ENCODE assay signal across 9 cellular contexts in the genomic region with DNA sequence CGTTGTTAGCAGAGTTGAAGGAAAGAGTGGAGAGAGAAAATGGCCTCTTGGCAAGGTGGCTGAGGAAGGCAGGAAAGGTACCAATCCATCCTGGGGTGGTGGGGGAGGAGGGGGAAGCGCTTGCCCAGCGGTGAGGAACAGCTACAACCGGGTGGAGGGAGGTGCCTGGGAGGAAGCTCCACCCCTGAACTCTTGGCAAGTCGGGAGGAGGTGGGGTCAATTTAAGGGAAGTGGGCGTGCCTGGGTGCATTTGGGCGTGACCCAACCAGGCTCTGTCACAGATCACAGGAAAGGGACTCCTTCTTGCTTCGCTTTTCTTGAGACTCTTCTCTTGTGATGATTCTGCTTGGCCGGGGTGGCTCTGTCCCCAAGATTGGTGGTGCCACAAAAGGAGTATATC. TPM values are rescaled to one million over a fixed set of nuclear protein-coding genes. Genes with fewer than 3 reads are reported as not detected.
DNase-seq lines count a peak whose midpoint lies in the region; ATAC-seq and TF ChIP-seq lines count a peak whose summit lies in the region.
"Had no signal": no experiment of that assay in that cellular context is flagged by ENCODE, and none has a peak within 500 bp of the region (broad histone marks: within the 10 kb centered on the region; RNA-seq: fewer than 3 reads in every experiment).

No MANE protein-coding gene starts in this region.

- H3K4me1 ChIP-seq in BLaER1 (peaks cover 16% of the 10 kb centered on the region), gastroesophageal sphincter (peaks cover 0 to 18% (median 3%) of the 10 kb centered on the region in 3 donors), gastrocnemius medialis (no peaks in the 10 kb centered on the region)

- H3K36me3 ChIP-seq in BLaER1 (peaks cover 82% of the 10 kb centered on the region), gastroesophageal sphincter (peaks cover 0 to 68% of the 10 kb centered on the region in 2 donors), gastrocnemius medialis (peaks cover 0 to 6% of the 10 kb centered on the region in 2 donors)

- TF ChIP-seq CTCF in gastroesophageal sphincter (IDR thresholded peaks at IDR 0.05) (no peak), gastrocnemius medialis (IDR thresholded peaks at IDR 0.05 in 4 of 5, conservative IDR thresholded peaks at IDR 0.05 in 1 of 5) (no peak)

- no peak overlapping the region for H3K4me3 ChIP-seq in BLaER1
- no peak overlapping the region for H3K4me3 ChIP-seq in gastroesophageal sphincter
- no peak overlapping the region for H3K4me3 ChIP-seq in gastrocnemius medialis
- H3K4me3 ChIP-seq: skin epidermis had no signal

- DNase-seq in GM19240 (ENCODE audit: insufficient read length, low spot score), result peak; percentile 81
- DNase-seq in RPMI7951 (ENCODE audit: low read depth), result peak; percentile 29
- DNase-seq in activated T-helper 1 cell treated with anti-CD3 and anti-CD28 coated beads, Interleukin-2, amount 50 U/mL, for 16 hours (ENCODE audit: low read depth in 1 of 2, low spot score in 1 of 2), result peak; percentile 54 to 55
- peak; percentile 49 to 55 for DNase-seq in gastrocnemius medialis
- DNase-seq in superior temporal gyrus (ENCODE audit: extremely low spot score), result no peak

- H3K27ac ChIP-seq in BLaER1, result no peak overlapping the region
- peak overlapping the region in 1 of 4 donors; percentile 11 for H3K27ac ChIP-seq in gastroesophageal sphincter
- peak overlapping the region in 2 of 4 donors; percentile 10 to 18 for H3K27ac ChIP-seq in gastrocnemius medialis

- TF ChIP-seq POLR2A in gastroesophageal sphincter (IDR thresholded peaks at IDR 0.05) (no peak), gastrocnemius medialis (IDR thresholded peaks at IDR 0.05) (no peak)

- 31 to 46% methylated on average over 5 to 6 of the region's 9 CpGs for WGBS in gastroesophageal sphincter (ENCODE audit: low coverage in 1 of 2), 2 donors

- in situ Hi-C loops in gastrocnemius medialis (cut with MboI; ENCODE audit: low sequenced_read_pairs in 4 of 4), result no loop called here

- ATAC-seq in HG03159 (IDR thresholded peaks at IDR 0.05; ENCODE audit: unreplicated experiment) (peak; percentile 99), gastroesophageal sphincter (peak; percentile 86), gastrocnemius medialis (peak; percentile 66 to 75)

- H3K9ac ChIP-seq in BLaER1, result no peak overlapping the region

- peaks cover 86% of the 10 kb centered on the region for H4K20me1 ChIP-seq in BLaER1

- peak overlapping the region; percentile 72 for H3K4me2 ChIP-seq in BLaER1

- H3K9me3 ChIP-seq in BLaER1 (no peaks in the 10 kb centered on the region; the same call in 1 of the 2 replicates), gastroesophageal sphincter (no peaks in the 10 kb centered on the region), gastrocnemius medialis (no peaks in the 10 kb centered on the region)

- H3K27me3 ChIP-seq in BLaER1 (peaks cover 85% of the 10 kb centered on the region), gastroesophageal sphincter (no peaks in the 10 kb centered on the region), gastrocnemius medialis (no peaks in the 10 kb centered on the region)

- TF ChIP-seq EP300 in gastroesophageal sphincter (IDR thresholded peaks at IDR 0.05), result no peak

- intact Hi-C loops in gastrocnemius medialis (cut with DNase I; ENCODE audit: low total_unique reads), result no loop called here

RNA-seq across cellular contexts. Expression of a gene that starts 41.7 kb away (rescaled TPM):
- 0.49 and 0.96 TPM in 2 replicates for total RNA-seq in RPMI7951 (2014; rRNA removed; shearing (Covaris generic))
- total RNA-seq in gastroesophageal sphincter, result 10 to 100 TPM in 1 of 4 donors, 1 to 10 TPM in 3; 2.8 to 10.4 (median 6.6) TPM
- 1 to 10 TPM; 1.1 to 3.6 (median 2.4) TPM for total RNA-seq in gastrocnemius medialis
